ENCODE assay signal across 1 cellular context in genomic region chr5:179967489-179967888, GRCh38.
A peak's percentile ranks its signal among the peaks of the same experiment; 100 is the strongest.
TF ChIP-seq lines count a peak whose summit lies in the region.

No MANE protein-coding gene starts in this region.

TF ChIP-seq in HepG2, 621 proteins besides CTCF, POLR2A, EP300 and RAD21 (continued from another document and continues in another):
- no peak for TF ChIP-seq ZNF609 (CRISPR knock-in tag; IDR thresholded peaks at IDR 0.05; ENCODE audit: borderline replicate concordance)
- peak; percentile 62; the same call in 1 of the 2 replicates for TF ChIP-seq FOXP4 (CRISPR knock-in tag; IDR thresholded peaks at IDR 0.05)
- no peak for TF ChIP-seq ZNF546 (CRISPR knock-in tag; conservative IDR thresholded peaks at IDR 0.05)
- TF ChIP-seq SAP130 (CRISPR knock-in tag; IDR thresholded peaks at IDR 0.05; ENCODE audit: low read depth) = peak; percentile 56
- TF ChIP-seq SMYD3 (CRISPR knock-in tag; IDR thresholded peaks at IDR 0.05) = no peak
- no peak for TF ChIP-seq KLF9 (CRISPR knock-in tag; IDR thresholded peaks at IDR 0.05; ENCODE audit: low read depth)
- no peak for TF ChIP-seq NFIB (CRISPR knock-in tag; IDR thresholded peaks at IDR 0.05; ENCODE audit: borderline replicate concordance)
- peak; percentile 52 for TF ChIP-seq HNF4A (CRISPR knock-in tag; IDR thresholded peaks at IDR 0.05)
- peak; percentile 71; the same call in 1 of the 2 replicates for TF ChIP-seq TFAP4 (IDR thresholded peaks at IDR 0.05; ENCODE audit: borderline replicate concordance, low read depth)
- peak; percentile 28; the same call in 1 of the 2 replicates for TF ChIP-seq RXRB (CRISPR knock-in tag; IDR thresholded peaks at IDR 0.05; ENCODE audit: borderline replicate concordance)
- peak; percentile 100 for TF ChIP-seq ZNF775 (CRISPR knock-in tag; IDR thresholded peaks at IDR 0.05; ENCODE audit: borderline replicate concordance)
- no peak for TF ChIP-seq MAZ (IDR thresholded peaks at IDR 0.05; ENCODE audit: borderline replicate concordance, low read depth, low read length)
- no peak for TF ChIP-seq MAZ (CRISPR knock-in tag; IDR thresholded peaks at IDR 0.05; ENCODE audit: low read depth)
- peak; percentile 60 for TF ChIP-seq ARID5B (CRISPR knock-in tag; IDR thresholded peaks at IDR 0.05)
- TF ChIP-seq HOXA5 (CRISPR knock-in tag; IDR thresholded peaks at IDR 0.05) = no peak
- TF ChIP-seq ZNF7 (CRISPR knock-in tag; IDR thresholded peaks at IDR 0.05) = no peak
- peak; percentile 41 for TF ChIP-seq GATAD2A (CRISPR knock-in tag; IDR thresholded peaks at IDR 0.05)
- no peak for TF ChIP-seq PHF8 (CRISPR knock-in tag; IDR thresholded peaks at IDR 0.05)
- TF ChIP-seq RCOR2 (CRISPR knock-in tag; IDR thresholded peaks at IDR 0.05) = no peak
- no peak for TF ChIP-seq ZNF496 (CRISPR knock-in tag; IDR thresholded peaks at IDR 0.05; ENCODE audit: insufficient replicate concordance)
- TF ChIP-seq MLX (CRISPR knock-in tag; IDR thresholded peaks at IDR 0.05) = no peak
- TF ChIP-seq SPEN (CRISPR knock-in tag; IDR thresholded peaks at IDR 0.05; ENCODE audit: low read depth) = no peak
- TF ChIP-seq ZNF382 (CRISPR knock-in tag; IDR thresholded peaks at IDR 0.05; ENCODE audit: borderline replicate concordance) = no peak
- no peak for TF ChIP-seq ZNF160 (CRISPR knock-in tag; IDR thresholded peaks at IDR 0.05)
- no peak for TF ChIP-seq ZNF318 (CRISPR knock-in tag; IDR thresholded peaks at IDR 0.05)
- TF ChIP-seq ZNF383 (CRISPR knock-in tag; IDR thresholded peaks at IDR 0.05; ENCODE audit: borderline replicate concordance) = no peak
- no peak for TF ChIP-seq ZNF891 (CRISPR knock-in tag; IDR thresholded peaks at IDR 0.05)
- no peak for TF ChIP-seq ZNF343 (CRISPR knock-in tag; IDR thresholded peaks at IDR 0.05)
- no peak for TF ChIP-seq CC2D1A (CRISPR knock-in tag; IDR thresholded peaks at IDR 0.05)
- TF ChIP-seq PAXIP1 (CRISPR knock-in tag; conservative IDR thresholded peaks at IDR 0.05) = peak; percentile 47; the same call in 1 of the 2 replicates
